In genomic region chr1:41322835-41323234, GRCh38 we compare ENCODE assay signal across 9 cellular contexts. TPM values are rescaled to one million over a fixed set of nuclear protein-coding genes. Genes with fewer than 3 reads are reported as not detected.
DNase-seq lines count a peak whose midpoint lies in the region; ATAC-seq and TF ChIP-seq lines count a peak whose summit lies in the region.
"Had no signal": no experiment of that assay in that cellular context is flagged by ENCODE, and none has a peak within 500 bp of the region (broad histone marks: within the 10 kb centered on the region; RNA-seq: fewer than 3 reads in every experiment).

No MANE protein-coding gene starts in this region.

- H3K4me1 ChIP-seq in osteoblast (ENCODE audit: insufficient read depth, low read length) = no peaks in the 10 kb centered on the region

- POLR2A ChIA-PET in WTC11 (lab: Charles Lee) = interaction anchor here (0.7 to 1.0 kb wide), 2 partner anchors 93 to 96 kb away, joined by 3 to 5 read pairs; no protein-coding TSS in a partner anchor

- no peaks in the 10 kb centered on the region for H3K27me3 Mint-ChIP-seq in WTC11 (ENCODE audit: low read depth)

- H3K4me3 ChIP-seq in fibroblast of mammary gland (ENCODE audit: control insufficient read depth, low read depth, low read length) (no peak overlapping the region), osteoblast (ENCODE audit: insufficient read depth, low read length) (no peak overlapping the region)

- no peaks in the 10 kb centered on the region for H3K27me3 ChIP-seq in osteoblast (ENCODE audit: insufficient read depth, low read length)

- DNase-seq in NCI-H524 (lab: John Stamatoyannopoulos, UW) = peak; percentile 38 to 69
- DNase-seq in NCI-H524 treated with DMSO at 0.1 percent for 48 hours (lab: John Stamatoyannopoulos, UW) = no peak
- DNase-seq in MV-4-11 (lab: John Stamatoyannopoulos, UW) = peak; percentile 41
- DNase-seq in WTC11 (ENCODE audit: low spot score) = peak; percentile 75
- DNase-seq in fibroblast of mammary gland (ENCODE audit: low read depth) = peak; percentile 7
- DNase-seq in osteoblast (ENCODE audit: insufficient read length, low spot score, missing footprints) = no peak
- no peak for DNase-seq in T-helper 9 cell

- peaks cover 11% of the 10 kb centered on the region for H3K4me1 Mint-ChIP-seq in WTC11

- no peak overlapping the region for H3K27ac ChIP-seq in osteoblast (ENCODE audit: low read depth, low read length)

- no peaks in the 10 kb centered on the region for H3K36me3 ChIP-seq in osteoblast (ENCODE audit: insufficient read depth, low read length)

- CTCF ChIA-PET in WTC11 (lab: Charles Lee) = interaction anchor here (0.6 to 8.4 kb wide), 47 partner anchors 9 to 251 kb away, joined by 3 to 216 read pairs (median 4); partner anchors contain the start of genes EDN2 and FOXO6

- no peaks in the 10 kb centered on the region for H3K9me3 ChIP-seq in osteoblast (ENCODE audit: low read depth, low read length)

- no peaks in the 10 kb centered on the region for H3K79me2 ChIP-seq in osteoblast (ENCODE audit: insufficient read depth, low read length)

- ATAC-seq in WTC11 = peak; percentile 95
- no peak for ATAC-seq in HG02678 (IDR thresholded peaks at IDR 0.05; ENCODE audit: unreplicated experiment)
- ATAC-seq: CD8-positive, alpha-beta T cell had no signal

- H3K4me3 Mint-ChIP-seq in WTC11 = no peak overlapping the region
- H3K4me3 Mint-ChIP-seq: CD8-positive, alpha-beta T cell had no signal

- H3K4me2 ChIP-seq in osteoblast (ENCODE audit: insufficient read depth, low read length) = no peak overlapping the region

- H4K20me1 ChIP-seq in osteoblast (ENCODE audit: insufficient read depth, low read length) = no peaks in the 10 kb centered on the region

- no peaks in the 10 kb centered on the region for H3K36me3 Mint-ChIP-seq in WTC11
- H3K36me3 Mint-ChIP-seq: CD8-positive, alpha-beta T cell had no signal

- TF ChIP-seq CTCF in WTC11 (IDR thresholded peaks at IDR 0.05) (peak; percentile 49), fibroblast of mammary gland (conservative IDR thresholded peaks at IDR 0.05; ENCODE audit: control insufficient read depth, insufficient read depth, low read depth, low read length) (peak; percentile 29), osteoblast (IDR thresholded peaks at IDR 0.05; ENCODE audit: extremely low read depth, low read depth, low read length) (peak; percentile 45)

- no peak overlapping the region for H2AFZ ChIP-seq in osteoblast (ENCODE audit: low read length)

- H3K27ac Mint-ChIP-seq in WTC11 = no peak overlapping the region
- H3K27ac Mint-ChIP-seq: CD8-positive, alpha-beta T cell had no signal

- H3K9me3 Mint-ChIP-seq in WTC11 = no peaks in the 10 kb centered on the region
- H3K9me3 Mint-ChIP-seq: CD8-positive, alpha-beta T cell had no signal

TF ChIP-seq in WTC11, 78 proteins besides CTCF, POLR2A, EP300 and RAD21:
- TF ChIP-seq AR (CRISPR knock-in tag; IDR thresholded peaks at IDR 0.05) (no peak), RELA (CRISPR knock-in tag; IDR thresholded peaks at IDR 0.05; ENCODE audit: borderline replicate concordance) (no peak), MXD4 (CRISPR knock-in tag; IDR thresholded peaks at IDR 0.05; ENCODE audit: borderline replicate concordance) (no peak), ZBTB21 (CRISPR knock-in tag; IDR thresholded peaks at IDR 0.05; ENCODE audit: borderline replicate concordance) (no peak), SOX15 (CRISPR knock-in tag; IDR thresholded peaks at IDR 0.05) (no peak), NFYB (CRISPR knock-in tag; conservative IDR thresholded peaks at IDR 0.05; ENCODE audit: low read depth) (no peak), ZNF317 (CRISPR knock-in tag; IDR thresholded peaks at IDR 0.05; ENCODE audit: borderline replicate concordance, low read depth) (no peak), ZNF219 (CRISPR knock-in tag; IDR thresholded peaks at IDR 0.05; ENCODE audit: borderline replicate concordance) (no peak), ESRRA (CRISPR knock-in tag; IDR thresholded peaks at IDR 0.05; ENCODE audit: borderline replicate concordance) (no peak), RORB (CRISPR knock-in tag; IDR thresholded peaks at IDR 0.05) (no peak), TEAD1 (CRISPR knock-in tag; IDR thresholded peaks at IDR 0.05) (no peak), IRF2 (CRISPR knock-in tag; IDR thresholded peaks at IDR 0.05; ENCODE audit: borderline replicate concordance, low read depth) (no peak), PRRX2 (CRISPR knock-in tag; IDR thresholded peaks at IDR 0.05) (no peak), SP1 (CRISPR knock-in tag; conservative IDR thresholded peaks at IDR 0.05) (no peak)
- TF ChIP-seq, protein P1, sequence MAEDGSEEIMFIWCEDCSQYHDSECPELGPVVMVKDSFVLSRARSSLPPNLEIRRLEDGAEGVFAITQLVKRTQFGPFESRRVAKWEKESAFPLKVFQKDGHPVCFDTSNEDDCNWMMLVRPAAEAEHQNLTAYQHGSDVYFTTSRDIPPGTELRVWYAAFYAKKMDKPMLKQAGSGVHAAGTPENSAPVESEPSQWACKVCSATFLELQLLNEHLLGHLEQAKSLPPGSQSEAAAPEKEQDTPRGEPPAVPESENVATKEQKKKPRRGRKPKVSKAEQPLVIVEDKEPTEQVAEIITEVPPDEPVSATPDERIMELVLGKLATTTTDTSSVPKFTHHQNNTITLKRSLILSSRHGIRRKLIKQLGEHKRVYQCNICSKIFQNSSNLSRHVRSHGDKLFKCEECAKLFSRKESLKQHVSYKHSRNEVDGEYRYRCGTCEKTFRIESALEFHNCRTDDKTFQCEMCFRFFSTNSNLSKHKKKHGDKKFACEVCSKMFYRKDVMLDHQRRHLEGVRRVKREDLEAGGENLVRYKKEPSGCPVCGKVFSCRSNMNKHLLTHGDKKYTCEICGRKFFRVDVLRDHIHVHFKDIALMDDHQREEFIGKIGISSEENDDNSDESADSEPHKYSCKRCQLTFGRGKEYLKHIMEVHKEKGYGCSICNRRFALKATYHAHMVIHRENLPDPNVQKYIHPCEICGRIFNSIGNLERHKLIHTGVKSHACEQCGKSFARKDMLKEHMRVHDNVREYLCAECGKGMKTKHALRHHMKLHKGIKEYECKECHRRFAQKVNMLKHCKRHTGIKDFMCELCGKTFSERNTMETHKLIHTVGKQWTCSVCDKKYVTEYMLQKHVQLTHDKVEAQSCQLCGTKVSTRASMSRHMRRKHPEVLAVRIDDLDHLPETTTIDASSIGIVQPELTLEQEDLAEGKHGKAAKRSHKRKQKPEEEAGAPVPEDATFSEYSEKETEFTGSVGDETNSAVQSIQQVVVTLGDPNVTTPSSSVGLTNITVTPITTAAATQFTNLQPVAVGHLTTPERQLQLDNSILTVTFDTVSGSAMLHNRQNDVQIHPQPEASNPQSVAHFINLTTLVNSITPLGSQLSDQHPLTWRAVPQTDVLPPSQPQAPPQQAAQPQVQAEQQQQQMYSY (CRISPR knock-in tag; IDR thresholded peaks at IDR 0.05) = no peak

RNA-seq across cellular contexts. Expression of gene FOXO6, which starts 38.4 kb away (rescaled TPM):
- 5.4 to 7.4 TPM (median 7.0 TPM) in 3 replicates for total RNA-seq in WTC11 (2021)
- total RNA-seq in osteoblast = not detected in 2 replicates

Comparison
In these comparisons a context has a peak if more than half of its experiments do, and no peak if none do; other contexts are left out.
1. DNase-seq: peak in NCI-H524 (2 of 2), MV-4-11 (single experiment), WTC11 (single experiment) and fibroblast of mammary gland (single experiment); none in NCI-H524 treated with DMSO at 0.1 percent for 48 hours (single experiment), osteoblast (single experiment) and T-helper 9 cell (single experiment).
2. Peak in every context shown above with its lines, with median percentiles within 50 percentile points of each other: CTCF ChIP-seq.